8 cellular contexts compared by ENCODE assay signal in the genomic region with DNA sequence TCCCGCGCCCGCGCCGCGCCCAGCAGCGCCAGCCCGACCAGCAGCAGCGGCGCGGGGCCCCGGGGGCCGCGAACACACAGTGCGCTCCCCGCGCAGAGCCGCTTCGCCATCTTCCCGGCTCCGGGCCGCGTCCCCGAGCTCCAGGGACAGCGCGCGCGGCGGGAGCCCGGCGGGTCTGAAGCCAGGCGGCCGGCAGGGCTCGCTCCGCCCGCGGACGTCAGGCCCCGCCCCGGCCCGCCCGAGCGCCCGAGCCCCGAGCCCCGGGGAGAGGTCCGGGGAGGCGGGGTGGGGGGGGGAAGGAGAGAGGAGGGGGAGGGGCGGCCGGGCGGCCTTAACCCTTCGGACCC. TPM values are rescaled to one million over a fixed set of nuclear protein-coding genes. Genes with fewer than 3 reads are reported as not detected.
DNase-seq lines count a peak whose midpoint lies in the region; ATAC-seq, FAIRE-seq and TF ChIP-seq lines count a peak whose summit lies in the region.

A gene with protein sequence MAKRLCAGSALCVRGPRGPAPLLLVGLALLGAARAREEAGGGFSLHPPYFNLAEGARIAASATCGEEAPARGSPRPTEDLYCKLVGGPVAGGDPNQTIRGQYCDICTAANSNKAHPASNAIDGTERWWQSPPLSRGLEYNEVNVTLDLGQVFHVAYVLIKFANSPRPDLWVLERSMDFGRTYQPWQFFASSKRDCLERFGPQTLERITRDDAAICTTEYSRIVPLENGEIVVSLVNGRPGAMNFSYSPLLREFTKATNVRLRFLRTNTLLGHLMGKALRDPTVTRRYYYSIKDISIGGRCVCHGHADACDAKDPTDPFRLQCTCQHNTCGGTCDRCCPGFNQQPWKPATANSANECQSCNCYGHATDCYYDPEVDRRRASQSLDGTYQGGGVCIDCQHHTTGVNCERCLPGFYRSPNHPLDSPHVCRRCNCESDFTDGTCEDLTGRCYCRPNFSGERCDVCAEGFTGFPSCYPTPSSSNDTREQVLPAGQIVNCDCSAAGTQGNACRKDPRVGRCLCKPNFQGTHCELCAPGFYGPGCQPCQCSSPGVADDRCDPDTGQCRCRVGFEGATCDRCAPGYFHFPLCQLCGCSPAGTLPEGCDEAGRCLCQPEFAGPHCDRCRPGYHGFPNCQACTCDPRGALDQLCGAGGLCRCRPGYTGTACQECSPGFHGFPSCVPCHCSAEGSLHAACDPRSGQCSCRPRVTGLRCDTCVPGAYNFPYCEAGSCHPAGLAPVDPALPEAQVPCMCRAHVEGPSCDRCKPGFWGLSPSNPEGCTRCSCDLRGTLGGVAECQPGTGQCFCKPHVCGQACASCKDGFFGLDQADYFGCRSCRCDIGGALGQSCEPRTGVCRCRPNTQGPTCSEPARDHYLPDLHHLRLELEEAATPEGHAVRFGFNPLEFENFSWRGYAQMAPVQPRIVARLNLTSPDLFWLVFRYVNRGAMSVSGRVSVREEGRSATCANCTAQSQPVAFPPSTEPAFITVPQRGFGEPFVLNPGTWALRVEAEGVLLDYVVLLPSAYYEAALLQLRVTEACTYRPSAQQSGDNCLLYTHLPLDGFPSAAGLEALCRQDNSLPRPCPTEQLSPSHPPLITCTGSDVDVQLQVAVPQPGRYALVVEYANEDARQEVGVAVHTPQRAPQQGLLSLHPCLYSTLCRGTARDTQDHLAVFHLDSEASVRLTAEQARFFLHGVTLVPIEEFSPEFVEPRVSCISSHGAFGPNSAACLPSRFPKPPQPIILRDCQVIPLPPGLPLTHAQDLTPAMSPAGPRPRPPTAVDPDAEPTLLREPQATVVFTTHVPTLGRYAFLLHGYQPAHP (N-terminal part only) (minus strand): TSS at position 177 of the 347 bp plus-strand sequence. CDS start 67 bp downstream, at position 110.

- TF ChIP-seq POLR2A in endothelial cell of umbilical vein (IDR thresholded peaks at IDR 0.05; ENCODE audit: low read depth, low read length) (no peak), uterus (IDR thresholded peaks at IDR 0.05) (peak; percentile 45 to 77)

- intact Hi-C loops in endothelial cell of umbilical vein (cut with micrococcal nuclease) (no loop called here), uterus (cut with DNase I; ENCODE audit: low total_unique reads) (no loop called here)

- peak within 1 kb of the TSS; percentile 71 for H3K9ac ChIP-seq in endothelial cell of umbilical vein (replicated peaks; ENCODE audit: extremely low read depth, insufficient read depth, low read length)

- peak within 1 kb of the TSS; percentile 61 for H3K4me2 ChIP-seq in endothelial cell of umbilical vein (ENCODE audit: insufficient read depth, low read length)

- in situ Hi-C loops in SK-MEL-5 (cut with HindIII; ENCODE audit: low pct_unique_long_range_greater_than_20kb, low sequenced_read_pairs) = no loop called here

- peak; percentile 47 for ATAC-seq in GM19351 (IDR thresholded peaks at IDR 0.05; ENCODE audit: unreplicated experiment)
- no peak for ATAC-seq in HG02870 (IDR thresholded peaks at IDR 0.05; ENCODE audit: unreplicated experiment)

- POLR2A ChIA-PET in endothelial cell of umbilical vein (lab: Charles Lee) = no interaction called here

- peaks cover 46% of the 10 kb centered on the region for H3K79me2 ChIP-seq in endothelial cell of umbilical vein (ENCODE audit: control insufficient read depth, insufficient read depth, low read length)

- peak within 1 kb of the TSS; percentile 21 for H3K27ac ChIP-seq in endothelial cell of umbilical vein (ENCODE audit: insufficient read depth, low read depth, low read length)
- peak within 1 kb of the TSS; percentile 83 to 84 for H3K27ac ChIP-seq in uterus

- H3K9me3 ChIP-seq in endothelial cell of umbilical vein (replicated peaks; ENCODE audit: control insufficient read depth, insufficient read depth, low read length) (no peaks in the 10 kb centered on the region), mononuclear cell (ENCODE audit: low read depth, low read length) (no peaks in the 10 kb centered on the region), uterus (no peaks in the 10 kb centered on the region)

- no TSS peak for BruUV-seq in endothelial cell of umbilical vein (replicated peaks; lab: Mats Ljungman, UMichigan)

- no peaks in the 10 kb centered on the region for H4K20me1 ChIP-seq in endothelial cell of umbilical vein (replicated peaks; ENCODE audit: control insufficient read depth, extremely low read depth, insufficient read depth, low read length)

- H3K9me1 ChIP-seq in endothelial cell of umbilical vein (replicated peaks; ENCODE audit: control insufficient read depth, extremely low read depth, insufficient read depth, low read length) = no peaks in the 10 kb centered on the region

- FAIRE-seq in endothelial cell of umbilical vein (lab: Jason Lieb, UNC) = no peak

- peak within 1 kb of the TSS; percentile 61 for H2AFZ ChIP-seq in endothelial cell of umbilical vein (ENCODE audit: low read depth, low read length)

- H3K4me1 ChIP-seq in endothelial cell of umbilical vein (ENCODE audit: control insufficient read depth, extremely low read depth, insufficient read depth, low read length) (peaks cover 49% of the 10 kb centered on the region), mononuclear cell (ENCODE audit: insufficient read depth, low read length) (peaks cover 9% of the 10 kb centered on the region), uterus (peaks cover 5 to 41% of the 10 kb centered on the region in 2 donors)

- H3K27me3 ChIP-seq in endothelial cell of umbilical vein (ENCODE audit: control insufficient read depth in 2 of 2, insufficient read depth in 2 of 2, low read length in 2 of 2) (no peaks in the 10 kb centered on the region), mononuclear cell (ENCODE audit: insufficient read depth, low read length) (peaks cover 25% of the 10 kb centered on the region), uterus (no peaks in the 10 kb centered on the region)

- dilution Hi-C loops in endothelial cell of umbilical vein (cut with MboI; ENCODE audit: extremely low pct_ligation_motif_present, low sequenced_read_pairs) = no loop called here

- peak within 1 kb of the TSS; percentile 41 to 71 (median 60) for H3K4me3 ChIP-seq in endothelial cell of umbilical vein (replicated peaks in 1 of 3; ENCODE audit: insufficient read depth in 1 of 3, low read depth in 1 of 3, low read length in 3 of 3)
- H3K4me3 ChIP-seq in mononuclear cell (ENCODE audit: low read length) = peak within 1 kb of the TSS; percentile 30
- peak within 1 kb of the TSS; percentile 57 to 67 for H3K4me3 ChIP-seq in uterus

- CTCF ChIA-PET in endothelial cell of umbilical vein (lab: Charles Lee) = interaction anchor here (2.6 to 9.9 kb wide), 4 partner anchors 9 to 65 kb away, joined by 11 to 179 read pairs (median 32); a partner anchor contains a TSS

- no peak for TF ChIP-seq CTCF in endothelial cell of umbilical vein (IDR thresholded peaks at IDR 0.05; ENCODE audit: extremely low read depth in 1 of 2, insufficient read depth in 1 of 2, low read depth in 1 of 2, low read length in 2 of 2)
- peak in 1 of 4 experiments; percentile 6 for TF ChIP-seq CTCF in uterus (IDR thresholded peaks at IDR 0.05)

- DNase-seq in AG20443 (ENCODE audit: low spot score) = peak; percentile 82
- DNase-seq in SK-MEL-5 (ENCODE audit: low read depth, low spot score) = peak; percentile 56
- no peak for DNase-seq in endothelial cell of umbilical vein (ENCODE audit: low read depth, low spot score)
- DNase-seq in uterus = no peak
- no peak for DNase-seq in NCI-H2171 treated with DMSO at 0.1 percent for 48 hours (lab: John Stamatoyannopoulos, UW)

- H3K36me3 ChIP-seq in endothelial cell of umbilical vein (ENCODE audit: control insufficient read depth in 2 of 2, extremely low read depth in 1 of 2, insufficient read depth in 2 of 2, low read length in 2 of 2) (no peaks in the 10 kb centered on the region), uterus (no peaks in the 10 kb centered on the region)

TF ChIP-seq in endothelial cell of umbilical vein, 7 proteins besides CTCF, POLR2A, EP300 and RAD21:
- TF ChIP-seq MYC (IDR thresholded peaks at IDR 0.05; ENCODE audit: low read depth, low read length) (no peak), FOS (IDR thresholded peaks at IDR 0.05; ENCODE audit: borderline replicate concordance, insufficient read depth, low read length) (no peak), EZH2 (IDR thresholded peaks at IDR 0.05; ENCODE audit: borderline replicate concordance, low read depth, low read length, severe bottlenecking) (no peak), POLR2AphosphoS5 (IDR thresholded peaks at IDR 0.05; ENCODE audit: insufficient read depth, low read depth, low read length) (peak; percentile 82), GATA2 (IDR thresholded peaks at IDR 0.05; ENCODE audit: insufficient read depth, insufficient read length, low read depth, low read length) (no peak), JUN (IDR thresholded peaks at IDR 0.05; ENCODE audit: borderline replicate concordance, insufficient read depth, insufficient read length, low read depth) (no peak)
- TF ChIP-seq, protein P1, sequence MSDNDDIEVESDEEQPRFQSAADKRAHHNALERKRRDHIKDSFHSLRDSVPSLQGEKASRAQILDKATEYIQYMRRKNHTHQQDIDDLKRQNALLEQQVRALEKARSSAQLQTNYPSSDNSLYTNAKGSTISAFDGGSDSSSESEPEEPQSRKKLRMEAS (IDR thresholded peaks at IDR 0.05; ENCODE audit: insufficient read depth, insufficient read length) = no peak

RNA-seq across cellular contexts. Expression of the gene that starts here (rescaled TPM):
- 4.1 and 6.8 TPM in 2 replicates for total RNA-seq in SK-MEL-5 (2014; rRNA removed; shearing (Covaris generic))
- polyA plus RNA-seq in SK-MEL-5 (2015; cell fraction: cytosol; rRNA removed) = 20.9 and 24.3 TPM in 2 replicates
- polyA plus RNA-seq in SK-MEL-5 (2015; cell fraction: nucleus; rRNA removed) = 103 and 129 TPM in 2 replicates
- total RNA-seq in endothelial cell of umbilical vein (138 and 145 TPM in 2 replicates), mononuclear cell (1.2 TPM), uterus (100 to 1,000 TPM in 2 of 4 donors, 10 to 100 TPM in 2; 50.6 to 375 (median 90.8) TPM)
- 24.0 and 27.2 TPM in 2 replicates for polyA plus RNA-seq in endothelial cell of umbilical vein
- 11.0 and 16.9 TPM in 2 replicates for polyA plus RNA-seq in endothelial cell of umbilical vein (2011; cell fraction: cytosol; rRNA removed)
- 154 and 169 TPM in 2 replicates for polyA plus RNA-seq in endothelial cell of umbilical vein (2011; cell fraction: nucleus; rRNA removed)
- polyA plus RNA-seq in endothelial cell of umbilical vein (2012) = 61.7 and 63.1 TPM in 2 replicates
- 18.0 and 30.4 TPM in 2 replicates for polyA minus RNA-seq in endothelial cell of umbilical vein
- polyA minus RNA-seq in endothelial cell of umbilical vein (2011; cell fraction: cytosol; rRNA and poly(A)+ RNA removed) = 51.0 TPM
- 57.6 and 115 TPM in 2 replicates for polyA minus RNA-seq in endothelial cell of umbilical vein (2011; cell fraction: nucleus; rRNA and poly(A)+ RNA removed)

Comparison
In these comparisons a context has a peak if more than half of its experiments do, and no peak if none do; other contexts are left out.
1. DNase-seq: peak in AG20443 (single experiment) and SK-MEL-5 (single experiment); none in endothelial cell of umbilical vein (single experiment), uterus (0 of 2) and NCI-H2171 treated with DMSO at 0.1 percent for 48 hours (single experiment).
2. Peak in every context shown above with its lines, with median percentiles within 50 percentile points of each other: H3K4me3 ChIP-seq.